1 cellular context compared by ENCODE assay signal in genomic region chr16:704552-705380, GRCh38.
A peak's percentile ranks its signal among the peaks of the same experiment; 100 is the strongest.
TF ChIP-seq lines count a peak whose summit lies in the region.

No MANE protein-coding gene starts in this region.

TF ChIP-seq in H1, 55 proteins besides CTCF, POLR2A, EP300 and RAD21:
- TF ChIP-seq NRF1 (IDR thresholded peaks at IDR 0.05; ENCODE audit: low read depth, low read length) (no peak), SP4 (IDR thresholded peaks at IDR 0.05; ENCODE audit: low read length) (no peak), SRF (IDR thresholded peaks at IDR 0.05; ENCODE audit: low read depth, low read length) (no peak), EZH2 (IDR thresholded peaks at IDR 0.05; ENCODE audit: low read depth, low read length, severe bottlenecking) (peak; percentile 15), CHD7 (IDR thresholded peaks at IDR 0.05; ENCODE audit: insufficient replicate concordance, low read length) (no peak), GABPA (IDR thresholded peaks at IDR 0.05; ENCODE audit: borderline replicate concordance, insufficient read depth, low read length) (0 out of 2 replicates have a peak, but pooled peaks have one; percentile 46)
